In the genomic region with DNA sequence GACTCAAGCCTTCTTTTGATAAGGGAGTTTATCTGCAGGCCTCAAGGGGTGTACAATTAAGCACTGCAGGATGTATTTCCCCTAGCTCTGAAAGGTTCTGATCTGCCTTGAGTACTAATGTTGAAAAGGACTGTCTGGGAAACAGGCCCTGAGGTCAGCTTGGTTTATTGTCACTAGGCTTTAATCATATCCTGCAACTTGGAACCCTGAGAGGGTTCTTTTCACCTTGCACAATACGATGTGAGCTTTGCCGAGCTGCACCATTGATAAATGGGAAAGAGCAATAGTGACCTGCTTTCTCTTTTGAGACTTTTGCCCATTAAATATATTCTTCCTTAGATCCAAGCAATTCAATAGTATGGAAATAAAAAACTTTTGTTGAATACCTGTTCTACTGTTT, we compare ENCODE assay signal across 1 cellular context.
TF ChIP-seq lines count a peak whose summit lies in the region.

No MANE protein-coding gene starts in this region.

TF ChIP-seq in endothelial cell of umbilical vein, 7 proteins besides CTCF, POLR2A, EP300 and RAD21:
- TF ChIP-seq, protein P1, sequence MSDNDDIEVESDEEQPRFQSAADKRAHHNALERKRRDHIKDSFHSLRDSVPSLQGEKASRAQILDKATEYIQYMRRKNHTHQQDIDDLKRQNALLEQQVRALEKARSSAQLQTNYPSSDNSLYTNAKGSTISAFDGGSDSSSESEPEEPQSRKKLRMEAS (IDR thresholded peaks at IDR 0.05; ENCODE audit: insufficient read depth, insufficient read length) = no peak
- TF ChIP-seq FOS (IDR thresholded peaks at IDR 0.05; ENCODE audit: borderline replicate concordance, insufficient read depth, low read length) = no peak
TF ChIP-seq in endothelial cell of umbilical vein: peak in this region for 0.
